Comparison of ENCODE assay signal across 10 cellular contexts in the genomic region with DNA sequence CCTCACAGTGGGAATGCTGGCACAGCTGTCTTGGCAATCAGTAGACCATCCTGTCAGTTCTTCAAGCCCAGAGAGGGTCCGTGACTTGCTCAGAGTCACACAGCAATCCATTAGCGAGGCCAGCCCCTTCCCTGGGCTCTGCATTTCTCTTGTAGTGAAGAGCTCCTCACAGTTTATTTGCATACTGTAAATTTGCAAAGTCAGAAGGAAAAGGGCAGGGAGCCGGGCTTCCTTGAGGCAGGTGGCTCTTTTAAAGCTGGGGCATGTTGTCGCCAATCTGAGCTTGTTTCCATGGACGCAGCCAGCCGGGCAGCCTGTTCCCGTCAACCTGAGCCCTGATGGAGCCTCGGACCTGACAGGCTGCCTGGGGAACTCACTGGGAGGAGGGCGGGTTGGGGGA.
DNase-seq lines count a peak whose midpoint lies in the region; ATAC-seq and TF ChIP-seq lines count a peak whose summit lies in the region.
"Had no signal": no experiment of that assay in that cellular context is flagged by ENCODE, and none has a peak within 500 bp of the region (broad histone marks: within the 10 kb centered on the region; RNA-seq: fewer than 3 reads in every experiment).

No MANE protein-coding gene starts in this region.

- H3K27me3 Mint-ChIP-seq in GM23338 (ENCODE audit: insufficient read depth, low read depth, poor library complexity), result peaks cover 20% of the 10 kb centered on the region
- H3K27me3 Mint-ChIP-seq: dendritic cell treated with granulocyte-macrophage colony-stimulating factor and Interleukin-4, amounts not matched to agents 40 ng/mL and 50 ng/mL, for 4 days had no signal

- H3K79me2 ChIP-seq in GM23338 (replicated peaks; ENCODE audit: insufficient read depth), result peaks cover 80% of the 10 kb centered on the region

- H3F3A ChIP-seq in GM23338 (replicated peaks; ENCODE audit: low read depth), result no peaks in the 10 kb centered on the region; the same call in 1 of the 2 replicates

- 0 out of 2 replicates have a peak overlapping the region, but pooled peaks have one; percentile 10 for H3K4me3 ChIP-seq in GM23338
- H3K4me3 ChIP-seq in fibroblast of villous mesenchyme (ENCODE audit: low read depth, low read length), result no peak overlapping the region
- H3K4me3 ChIP-seq in prostate gland, result no peak overlapping the region

- peak overlapping the region; percentile 91 for H3K27ac ChIP-seq in GM23338 (ENCODE audit: low read depth)
- peak overlapping the region; percentile 75 to 84 for H3K27ac ChIP-seq in prostate gland

- no peaks in the 10 kb centered on the region for H3K27me3 ChIP-seq in GM23338 (ENCODE audit: insufficient read depth)
- no peaks in the 10 kb centered on the region for H3K27me3 ChIP-seq in prostate gland (replicated peaks; ENCODE audit: insufficient read depth)

- peaks cover 55% of the 10 kb centered on the region for H3K4me1 ChIP-seq in GM23338 (ENCODE audit: insufficient read depth)
- H3K4me1 ChIP-seq in prostate gland (replicated peaks), result peaks cover 24% of the 10 kb centered on the region

- peaks cover 5% of the 10 kb centered on the region; the same call in 1 of the 3 replicates for H3K9me3 Mint-ChIP-seq in GM23338
- H3K9me3 Mint-ChIP-seq: dendritic cell treated with granulocyte-macrophage colony-stimulating factor and Interleukin-4, amounts not matched to agents 40 ng/mL and 50 ng/mL, for 4 days had no signal

- H3K9me2 ChIP-seq in GM23338 (ENCODE audit: insufficient read depth), result no peaks in the 10 kb centered on the region

- ATAC-seq in GM23338 (peak; percentile 39), GM19328 (IDR thresholded peaks at IDR 0.05; ENCODE audit: unreplicated experiment) (no peak), left lobe of liver (no peak)

- H3K36me3 Mint-ChIP-seq in GM23338 (ENCODE audit: low read depth), result peaks cover 16% of the 10 kb centered on the region

- WGBS in prostate gland, result 22% methylated on average over 9 of the region's 9 CpGs

- H3K36me3 ChIP-seq in GM23338 (ENCODE audit: insufficient read depth), result no peaks in the 10 kb centered on the region
- no peaks in the 10 kb centered on the region for H3K36me3 ChIP-seq in prostate gland

- no peak overlapping the region for H2AFZ ChIP-seq in GM23338

- TF ChIP-seq CTCF in GM23338 (conservative IDR thresholded peaks at IDR 0.05; ENCODE audit: low read depth in 2 of 2), result no peak
- TF ChIP-seq CTCF in fibroblast of villous mesenchyme (IDR thresholded peaks at IDR 0.05; ENCODE audit: insufficient read depth, low read depth, low read length), result no peak
- TF ChIP-seq CTCF in prostate gland (IDR thresholded peaks at IDR 0.05), result no peak

- H3K9me3 ChIP-seq in prostate gland, result no peaks in the 10 kb centered on the region

- H3K27ac Mint-ChIP-seq in GM23338, result peak overlapping the region; percentile 86
- H3K27ac Mint-ChIP-seq: dendritic cell treated with granulocyte-macrophage colony-stimulating factor and Interleukin-4, amounts not matched to agents 40 ng/mL and 50 ng/mL, for 4 days had no signal

- H4K20me1 ChIP-seq in GM23338 (replicated peaks; ENCODE audit: insufficient read depth), result no peaks in the 10 kb centered on the region

- no peak for TF ChIP-seq POLR2A in prostate gland (IDR thresholded peaks at IDR 0.05)

- intact Hi-C loops in prostate gland (cut with DNase I), result loop anchor here (5.0 to 10.0 kb wide), 2 partner anchors 59 to 184 kb away; no protein-coding TSS in a partner anchor

- H3K4me2 ChIP-seq in GM23338, result peak overlapping the region; percentile 53

- H3K4me3 Mint-ChIP-seq in GM23338, result 0 out of 3 replicates have a peak overlapping the region, but pooled peaks have one; percentile 13
- H3K4me3 Mint-ChIP-seq: dendritic cell treated with granulocyte-macrophage colony-stimulating factor and Interleukin-4, amounts not matched to agents 40 ng/mL and 50 ng/mL, for 4 days had no signal

- DNase-seq in GM23338 (ENCODE audit: low spot score) (peak; percentile 91), NCI-H748 (lab: John Stamatoyannopoulos, UW; ENCODE audit: unreplicated experiment) (peak; percentile 70), fibroblast of villous mesenchyme (ENCODE audit: low read depth) (peak; percentile 45), prostate gland (ENCODE audit: low spot score) (peak; percentile 70), left lobe of liver (ENCODE audit: low spot score) (no peak)
- no peak for DNase-seq in stimulated activated CD8-positive, alpha-beta memory T cell treated with anti-CD3 and anti-CD28 coated beads, Interleukin-4, amount 100 ng/mL, for 48 hours
- no peak for DNase-seq in stimulated activated CD4-positive, alpha-beta T cell treated with anti-CD3 and anti-CD28 coated beads, Interleukin-4, amount 100 ng/mL, for 4 hours
- DNase-seq: stimulated activated CD4-positive, alpha-beta T cell treated with anti-CD3 and anti-CD28 coated beads, Interleukin-2, amount 100 ng/mL, for 48 hours had no signal

- H3K4me1 Mint-ChIP-seq in GM23338, result peaks cover 68% of the 10 kb centered on the region

TF ChIP-seq in GM23338, 12 proteins besides CTCF, POLR2A, EP300 and RAD21:
- TF ChIP-seq, protein P1, sequence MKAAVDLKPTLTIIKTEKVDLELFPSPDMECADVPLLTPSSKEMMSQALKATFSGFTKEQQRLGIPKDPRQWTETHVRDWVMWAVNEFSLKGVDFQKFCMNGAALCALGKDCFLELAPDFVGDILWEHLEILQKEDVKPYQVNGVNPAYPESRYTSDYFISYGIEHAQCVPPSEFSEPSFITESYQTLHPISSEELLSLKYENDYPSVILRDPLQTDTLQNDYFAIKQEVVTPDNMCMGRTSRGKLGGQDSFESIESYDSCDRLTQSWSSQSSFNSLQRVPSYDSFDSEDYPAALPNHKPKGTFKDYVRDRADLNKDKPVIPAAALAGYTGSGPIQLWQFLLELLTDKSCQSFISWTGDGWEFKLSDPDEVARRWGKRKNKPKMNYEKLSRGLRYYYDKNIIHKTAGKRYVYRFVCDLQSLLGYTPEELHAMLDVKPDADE (IDR thresholded peaks at IDR 0.05), result no peak
- TF ChIP-seq NANOG (IDR thresholded peaks at IDR 0.05; ENCODE audit: borderline replicate concordance) (no peak), JUNB (IDR thresholded peaks at IDR 0.05; ENCODE audit: unreplicated experiment) (no peak), STAT1 (IDR thresholded peaks at IDR 0.05; ENCODE audit: unreplicated experiment) (no peak), ZNF114 (CRISPR knock-in tag; IDR thresholded peaks at IDR 0.05) (no peak)

Comparison
In these comparisons a context has a peak if more than half of its experiments do, and no peak if none do; other contexts are left out.
1. DNase-seq: peak in GM23338 (single experiment), NCI-H748 (single experiment), fibroblast of villous mesenchyme (single experiment) and prostate gland (single experiment); none in stimulated activated CD8-positive, alpha-beta memory T cell treated with anti-CD3 and anti-CD28 coated beads, Interleukin-4, amount 100 ng/mL, for 48 hours (single experiment), left lobe of liver (single experiment) and stimulated activated CD4-positive, alpha-beta T cell treated with anti-CD3 and anti-CD28 coated beads, Interleukin-4, amount 100 ng/mL, for 4 hours (0 of 2).